Comparison of ENCODE assay signal across 8 cellular contexts in the genomic region with DNA sequence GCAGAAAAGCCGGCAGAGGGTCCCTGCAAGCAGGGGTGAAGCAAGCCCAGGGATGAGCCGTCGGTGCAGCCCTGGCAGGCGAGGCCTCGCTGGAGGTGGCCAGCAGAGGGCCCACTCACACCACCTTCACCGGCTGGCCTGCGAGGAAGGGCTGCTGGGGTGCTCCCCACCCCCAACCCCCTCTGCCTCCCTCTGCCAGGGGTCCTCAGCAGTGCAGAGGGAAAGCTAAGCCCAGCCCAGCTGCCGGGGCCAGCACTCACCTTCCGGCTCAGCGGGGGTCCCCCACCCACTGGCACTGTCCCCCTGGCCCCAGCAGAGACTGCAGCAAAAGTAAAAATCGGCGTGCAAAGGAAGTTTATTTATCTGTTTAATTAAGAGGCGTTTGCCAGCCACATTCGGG.
DNase-seq lines count a peak whose midpoint lies in the region; ATAC-seq, FAIRE-seq and TF ChIP-seq lines count a peak whose summit lies in the region.

No MANE protein-coding gene starts in this region.

- TF ChIP-seq POLR2A in GM12878 (IDR thresholded peaks at IDR 0.05; ENCODE audit: low read depth, low read length) = no peak

- H3K79me2 ChIP-seq in Karpas-422 (ENCODE audit: low read length) (no peaks in the 10 kb centered on the region), GM12878 (ENCODE audit: control insufficient read depth, insufficient read depth, low read length) (no peaks in the 10 kb centered on the region)

- RAD21 ChIA-PET in GM12878 (lab: Charles Lee; ENCODE audit: unreplicated experiment) = interaction anchor here (0.9 to 2.5 kb wide), 2 partner anchors 200 to 205 kb away, joined by 3 to 8 read pairs; no protein-coding TSS in a partner anchor

- H3K9me3 ChIP-seq in Karpas-422 (ENCODE audit: low read length) (no peaks in the 10 kb centered on the region), GM12878 (replicated peaks; ENCODE audit: control insufficient read depth, insufficient read depth, low read length) (no peaks in the 10 kb centered on the region)

- FAIRE-seq in GM12878 (lab: Jason Lieb, UNC) = no peak

- no peak overlapping the region for H3K4me3 Mint-ChIP-seq in memory B cell

- POLR2A ChIA-PET in GM12878 (lab: Charles Lee) = no interaction called here

- no peak overlapping the region for H3K4me3 ChIP-seq in Karpas-422 (ENCODE audit: low read length)
- H3K4me3 ChIP-seq in GM12878 = no peak overlapping the region

- H3K9ac ChIP-seq in Karpas-422 (ENCODE audit: low read length) (no peak overlapping the region), GM12878 (ENCODE audit: control insufficient read depth, insufficient read depth, low read length) (no peak overlapping the region)

- peak; percentile 77 for DNase-seq in GM03348 (ENCODE audit: low spot score)
- peak; percentile 72 for DNase-seq in Karpas-422
- no peak for DNase-seq in GM12878 (ENCODE audit: low read depth, low spot score)
- DNase-seq in memory B cell (ENCODE audit: low spot score in 2 of 2) = peak; percentile 40 to 42
- DNase-seq in cortex of kidney (lab: John Stamatoyannopoulos, UW) = no peak

- no TSS peak for BruUV-seq in GM12878 (replicated peaks; lab: Mats Ljungman, UMichigan)

- intact Hi-C loops in GM12878 (cut with micrococcal nuclease; ENCODE audit: unreplicated experiment) = loop anchor here (2.0 kb wide), 1 partner anchor 205 kb away; no protein-coding TSS in a partner anchor

- peak; percentile 48 to 61 (median 59); a peak in 5 of 6 replicates for TF ChIP-seq CTCF in GM12878 (IDR thresholded peaks at IDR 0.05 in 2 of 3, conservative IDR thresholded peaks at IDR 0.05 in 1 of 3; ENCODE audit: control insufficient read depth in 2 of 3, extremely low read depth in 1 of 3, insufficient read depth in 1 of 3, low read depth in 3 of 3, low read length in 3 of 3)

- peak; percentile 65 for TF ChIP-seq RAD21 in GM12878 (IDR thresholded peaks at IDR 0.05; ENCODE audit: insufficient read depth, low read depth, low read length)

- H3K36me3 ChIP-seq in Karpas-422 (ENCODE audit: insufficient read depth, low read length) (no peaks in the 10 kb centered on the region), GM12878 (ENCODE audit: control insufficient read depth in 2 of 2, insufficient read depth in 2 of 2, low read length in 1 of 2) (no peaks in the 10 kb centered on the region)

- H3K4me2 ChIP-seq in Karpas-422 (ENCODE audit: low read depth, low read length, poor library complexity, severe bottlenecking) (no peak overlapping the region), GM12878 (ENCODE audit: control insufficient read depth, insufficient read depth) (no peak overlapping the region)

- H3K27me3 Mint-ChIP-seq in memory B cell = peaks cover 28% of the 10 kb centered on the region

- no peaks in the 10 kb centered on the region for H3K9me2 ChIP-seq in Karpas-422 (replicated peaks; ENCODE audit: insufficient read depth, low read length)

- SMC1A ChIA-PET in GM12878 (lab: Charles Lee; ENCODE audit: uncharacterized antibody, unreplicated experiment) = interaction anchor here (2.7 kb wide), 1 partner anchor 204 kb away, joined by 14 read pairs; no protein-coding TSS in a partner anchor

- no peaks in the 10 kb centered on the region for H3K27me3 ChIP-seq in Karpas-422 (ENCODE audit: low read length)
- peaks cover 2 to 6% of the 10 kb centered on the region in 2 experiments; a peak in 3 of 4 replicates for H3K27me3 ChIP-seq in GM12878 (replicated peaks in 1 of 2; ENCODE audit: control insufficient read depth in 2 of 2, insufficient read depth in 2 of 2, low read length in 1 of 2)

- no peaks in the 10 kb centered on the region for H3K36me3 Mint-ChIP-seq in memory B cell

- ATAC-seq in GM12878 (peak; percentile 68), memory B cell (ENCODE audit: low read depth) (peak; percentile 75), GM19351 (IDR thresholded peaks at IDR 0.05; ENCODE audit: unreplicated experiment) (no peak), HG03097 (IDR thresholded peaks at IDR 0.05; ENCODE audit: low FRiP score, unreplicated experiment) (no peak), GM21786 (IDR thresholded peaks at IDR 0.05; ENCODE audit: unreplicated experiment) (no peak)

- H3K9me3 Mint-ChIP-seq in memory B cell = no peaks in the 10 kb centered on the region

- WGBS in GM12878 (ENCODE audit: insufficient coverage, insufficient replicate concordance, low lambda C conversion rate, missing lambda C conversion rate) = 3% methylated on average over 11 of the region's 14 CpGs

- no peak overlapping the region for H3K27ac Mint-ChIP-seq in memory B cell

- no peak overlapping the region for H3K27ac ChIP-seq in Karpas-422 (ENCODE audit: low read length)
- no peak overlapping the region for H3K27ac ChIP-seq in GM12878 (ENCODE audit: control insufficient read depth, insufficient read depth)

- H4K20me1 ChIP-seq in Karpas-422 (ENCODE audit: insufficient read depth, low read depth, low read length) = no peaks in the 10 kb centered on the region
- H4K20me1 ChIP-seq in GM12878 (ENCODE audit: control insufficient read depth, insufficient read depth) = no peaks in the 10 kb centered on the region

- CTCF ChIA-PET in GM12878 (lab: Yijun Ruan, JAX) = interaction anchor here (1.2 to 5.1 kb wide), 3 partner anchors 201 to 213 kb away, joined by 4 to 37 read pairs (median 7); no protein-coding TSS in a partner anchor

- in situ Hi-C loops in GM12878 (cut with MboI) = loop anchor here (5.0 kb wide), 1 partner anchor 204 kb away; no protein-coding TSS in a partner anchor

- no peak for TF ChIP-seq EP300 in GM12878 (IDR thresholded peaks at IDR 0.05; ENCODE audit: borderline replicate concordance in 1 of 2, control insufficient read depth in 1 of 2, low read depth in 2 of 2, low read length in 2 of 2)

- no peaks in the 10 kb centered on the region for H3K4me1 ChIP-seq in Karpas-422 (ENCODE audit: low read length)
- no peaks in the 10 kb centered on the region for H3K4me1 ChIP-seq in GM12878 (ENCODE audit: control insufficient read depth, insufficient read depth, low read length)

- H3K4me1 Mint-ChIP-seq in memory B cell = peaks cover 3% of the 10 kb centered on the region

- no peak overlapping the region for H2AFZ ChIP-seq in Karpas-422 (ENCODE audit: low read length)
- no peak overlapping the region for H2AFZ ChIP-seq in GM12878 (ENCODE audit: control insufficient read depth, low read depth, low read length)

TF ChIP-seq in GM12878, 131 proteins besides CTCF, POLR2A, EP300 and RAD21:
- TF ChIP-seq TAF1 (IDR thresholded peaks at IDR 0.05; ENCODE audit: borderline replicate concordance, low read depth, low read length) = no peak
- TF ChIP-seq SMC3 (IDR thresholded peaks at IDR 0.05; ENCODE audit: borderline replicate concordance, low read length) = peak; percentile 78
- no peak for TF ChIP-seq ZNF24 (IDR thresholded peaks at IDR 0.05)
- TF ChIP-seq, protein P1, sequence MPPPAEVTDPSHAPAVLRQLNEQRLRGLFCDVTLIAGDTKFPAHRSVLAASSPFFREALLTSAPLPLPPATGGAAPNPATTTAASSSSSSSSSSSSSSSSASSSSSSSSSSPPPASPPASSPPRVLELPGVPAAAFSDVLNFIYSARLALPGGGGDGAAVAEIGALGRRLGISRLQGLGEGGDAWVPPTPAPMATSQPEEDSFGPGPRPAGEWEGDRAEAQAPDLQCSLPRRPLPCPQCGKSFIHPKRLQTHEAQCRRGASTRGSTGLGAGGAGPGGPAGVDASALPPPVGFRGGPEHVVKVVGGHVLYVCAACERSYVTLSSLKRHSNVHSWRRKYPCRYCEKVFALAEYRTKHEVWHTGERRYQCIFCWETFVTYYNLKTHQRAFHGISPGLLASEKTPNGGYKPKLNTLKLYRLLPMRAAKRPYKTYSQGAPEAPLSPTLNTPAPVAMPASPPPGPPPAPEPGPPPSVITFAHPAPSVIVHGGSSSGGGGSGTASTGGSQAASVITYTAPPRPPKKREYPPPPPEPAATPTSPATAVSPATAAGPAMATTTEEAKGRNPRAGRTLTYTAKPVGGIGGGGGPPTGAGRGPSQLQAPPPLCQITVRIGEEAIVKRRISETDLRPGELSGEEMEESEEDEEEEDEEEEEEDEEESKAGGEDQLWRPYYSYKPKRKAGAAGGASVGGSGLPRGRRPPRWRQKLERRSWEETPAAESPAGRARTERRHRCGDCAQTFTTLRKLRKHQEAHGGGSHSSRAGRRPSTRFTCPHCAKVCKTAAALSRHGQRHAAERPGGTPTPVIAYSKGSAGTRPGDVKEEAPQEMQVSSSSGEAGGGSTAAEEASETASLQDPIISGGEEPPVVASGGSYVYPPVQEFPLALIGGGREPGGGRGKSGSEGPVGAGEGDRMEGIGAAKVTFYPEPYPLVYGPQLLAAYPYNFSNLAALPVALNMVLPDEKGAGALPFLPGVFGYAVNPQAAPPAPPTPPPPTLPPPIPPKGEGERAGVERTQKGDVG (CRISPR knock-in tag; IDR thresholded peaks at IDR 0.05) = no peak
- no peak for TF ChIP-seq BRCA1 (IDR thresholded peaks at IDR 0.05; ENCODE audit: low read depth, low read length)
- TF ChIP-seq BACH1 (IDR thresholded peaks at IDR 0.05; ENCODE audit: borderline replicate concordance) = no peak

Comparison
In these comparisons a context has a peak if more than half of its experiments do, and no peak if none do; other contexts are left out.
1. DNase-seq: peak in GM03348 (single experiment), Karpas-422 (single experiment) and memory B cell (2 of 2); none in GM12878 (single experiment) and cortex of kidney (single experiment).
2. ATAC-seq: peak in GM12878 (single experiment) and memory B cell (single experiment); none in GM19351 (single experiment), HG03097 (single experiment) and GM21786 (single experiment).